9 cellular contexts compared by ENCODE assay signal in genomic region chr2:201132518-201132917, GRCh38. TPM values are rescaled to one million over a fixed set of nuclear protein-coding genes. Genes with fewer than 3 reads are reported as not detected.
DNase-seq lines count a peak whose midpoint lies in the region; ATAC-seq and TF ChIP-seq lines count a peak whose summit lies in the region.
"Had no signal": no experiment of that assay in that cellular context is flagged by ENCODE, and none has a peak within 500 bp of the region (broad histone marks: within the 10 kb centered on the region; RNA-seq: fewer than 3 reads in every experiment).

No MANE protein-coding gene starts in this region.

- peaks cover 47% of the 10 kb centered on the region for H3K4me1 Mint-ChIP-seq in activated CD4-positive, alpha-beta T cell treated with anti-CD3 and anti-CD28 coated beads, Interleukin-2, amount 10 ng/mL, durations not matched to agents 24 days and 14 days
- H3K4me1 Mint-ChIP-seq in stimulated activated naive B cell treated with anti-CD40 and anti-IgM and Interleukin-4, amounts not matched to agents 10 μg/mL and 1 μg/mL and 100 μg/mL, for 72 hours, result peaks cover 40 to 63% of the 10 kb centered on the region in 2 donors

- peak overlapping the region in 3 of 5 donors; percentile 36 to 83 (median 72) for H3K27ac ChIP-seq in adrenal gland

- H3K27me3 ChIP-seq in adrenal gland, result no peaks in the 10 kb centered on the region

- peaks cover 72% of the 10 kb centered on the region for H3K36me3 Mint-ChIP-seq in activated CD4-positive, alpha-beta T cell treated with anti-CD3 and anti-CD28 coated beads, Interleukin-2, amount 10 ng/mL, durations not matched to agents 24 days and 14 days (ENCODE audit: low read depth)
- peaks cover 66 to 68% of the 10 kb centered on the region in 2 donors for H3K36me3 Mint-ChIP-seq in stimulated activated naive B cell treated with anti-CD40 and anti-IgM and Interleukin-4, amounts not matched to agents 10 μg/mL and 1 μg/mL and 100 μg/mL, for 72 hours

- intact Hi-C loops in activated CD4-positive, alpha-beta T cell treated with anti-CD3 and anti-CD28 coated beads, Interleukin-2, amount 10 ng/mL, durations not matched to agents 24 days and 14 days (cut with micrococcal nuclease), result no loop called here
- intact Hi-C loops in adrenal gland (cut with DNase I), result no loop called here

- H3K9me3 ChIP-seq in adrenal gland (replicated peaks in 1 of 3), result no peaks in the 10 kb centered on the region

- no peak overlapping the region for H3K4me3 ChIP-seq in adrenal gland

- H3K27ac Mint-ChIP-seq in activated CD4-positive, alpha-beta T cell treated with anti-CD3 and anti-CD28 coated beads, Interleukin-2, amount 10 ng/mL, durations not matched to agents 24 days and 14 days, result peak overlapping the region; percentile 100
- H3K27ac Mint-ChIP-seq in stimulated activated naive B cell treated with anti-CD40 and anti-IgM and Interleukin-4, amounts not matched to agents 10 μg/mL and 1 μg/mL and 100 μg/mL, for 72 hours, result peak overlapping the region; percentile 86

- H3K36me3 ChIP-seq in adrenal gland (replicated peaks in 1 of 2), result peaks cover 0 to 32% of the 10 kb centered on the region in 2 donors

- H3K27me3 Mint-ChIP-seq in activated CD4-positive, alpha-beta T cell treated with anti-CD3 and anti-CD28 coated beads, Interleukin-2, amount 10 ng/mL, durations not matched to agents 24 days and 14 days, result no peaks in the 10 kb centered on the region
- no peaks in the 10 kb centered on the region for H3K27me3 Mint-ChIP-seq in stimulated activated naive B cell treated with anti-CD40 and anti-IgM and Interleukin-4, amounts not matched to agents 10 μg/mL and 1 μg/mL and 100 μg/mL, for 72 hours

- WGBS in adrenal gland, 4 donors, result 36 to 69% (median 54%) methylated on average over 1 of the region's 1 CpG

- peak overlapping the region; percentile 81 for H3K4me3 Mint-ChIP-seq in activated CD4-positive, alpha-beta T cell treated with anti-CD3 and anti-CD28 coated beads, Interleukin-2, amount 10 ng/mL, durations not matched to agents 24 days and 14 days
- peak overlapping the region; percentile 88 to 94 for H3K4me3 Mint-ChIP-seq in stimulated activated naive B cell treated with anti-CD40 and anti-IgM and Interleukin-4, amounts not matched to agents 10 μg/mL and 1 μg/mL and 100 μg/mL, for 72 hours

- ATAC-seq in HG03342 (IDR thresholded peaks at IDR 0.05; ENCODE audit: unreplicated experiment) (peak; percentile 29), HG03025 (IDR thresholded peaks at IDR 0.05; ENCODE audit: low FRiP score, unreplicated experiment) (no peak)
- ATAC-seq in stimulated activated naive B cell treated with anti-CD40 and anti-IgM and Interleukin-4, amounts not matched to agents 10 μg/mL and 1 μg/mL and 100 μg/mL, for 72 hours (replicated peaks), result peak; percentile 46 to 59

- DNase-seq in activated CD4-positive, alpha-beta T cell treated with anti-CD3 and anti-CD28 coated beads, Interleukin-2, amount 10 ng/mL, durations not matched to agents 24 days and 14 days, result no peak
- no peak for DNase-seq in activated CD4-positive, alpha-beta T cell treated with anti-CD3 and anti-CD28 coated beads for 1 hour
- DNase-seq in adrenal gland (no peak), NCI-H510A (lab: John Stamatoyannopoulos, UW) (no peak), NCI-H1417 treated with DMSO at 0.1 percent for 48 hours (lab: John Stamatoyannopoulos, UW) (no peak)
- no peak for DNase-seq in stimulated activated naive B cell treated with anti-CD40 and anti-IgM and Interleukin-4, amounts not matched to agents 10 μg/mL and 1 μg/mL and 100 μg/mL, for 72 hours
- DNase-seq: NCI-H187 had no signal

- H3K9me3 Mint-ChIP-seq in activated CD4-positive, alpha-beta T cell treated with anti-CD3 and anti-CD28 coated beads, Interleukin-2, amount 10 ng/mL, durations not matched to agents 24 days and 14 days, result no peaks in the 10 kb centered on the region
- no peaks in the 10 kb centered on the region for H3K9me3 Mint-ChIP-seq in stimulated activated naive B cell treated with anti-CD40 and anti-IgM and Interleukin-4, amounts not matched to agents 10 μg/mL and 1 μg/mL and 100 μg/mL, for 72 hours

- no peak for TF ChIP-seq POLR2A in adrenal gland (IDR thresholded peaks at IDR 0.05)

- H3K4me1 ChIP-seq in adrenal gland (replicated peaks in 1 of 2), result peaks cover 57 to 82% of the 10 kb centered on the region in 2 donors

- TF ChIP-seq CTCF in adrenal gland (IDR thresholded peaks at IDR 0.05), result no peak

RNA-seq across cellular contexts. Expression of gene CFLAR, which starts 16.6 kb away (rescaled TPM):
- 402 and 415 TPM in 2 replicates for total RNA-seq in activated CD4-positive, alpha-beta T cell treated with anti-CD3 and anti-CD28 coated beads, Interleukin-2, amount 10 ng/mL, durations not matched to agents 24 days and 14 days
- total RNA-seq in adrenal gland, result 100 to 1,000 TPM in 5 of 8 donors, 10 to 100 TPM in 3; 62.8 to 267 (median 123) TPM
- 10 to 100 TPM; 47.1 to 90.7 (median 53.6) TPM for polyA plus RNA-seq in adrenal gland

RNA-seq across cellular contexts. Expression of gene CASP10, which starts 50.4 kb away (rescaled TPM):
- 12.7 and 13.1 TPM in 2 replicates for total RNA-seq in activated CD4-positive, alpha-beta T cell treated with anti-CD3 and anti-CD28 coated beads, Interleukin-2, amount 10 ng/mL, durations not matched to agents 24 days and 14 days
- 10 to 100 TPM in 1 of 8 donors, 1 to 10 TPM in 7; 3.3 to 12.8 (median 5.3) TPM for total RNA-seq in adrenal gland
- polyA plus RNA-seq in adrenal gland, result 1 to 10 TPM; 2.5 to 4.7 (median 2.5) TPM
